Comparison of ENCODE assay signal across 8 cellular contexts in genomic region chr18:1585881-1586488, GRCh38.
DNase-seq lines count a peak whose midpoint lies in the region; ATAC-seq lines count a peak whose summit lies in the region.

No MANE protein-coding gene starts in this region.

- H3K27ac Mint-ChIP-seq in memory B cell, result no peak overlapping the region

- peaks cover 3% of the 10 kb centered on the region for H3K4me1 Mint-ChIP-seq in memory B cell

- no peak overlapping the region for H3K4me3 Mint-ChIP-seq in memory B cell

- no peaks in the 10 kb centered on the region for H3K9me3 Mint-ChIP-seq in memory B cell

- H3K27me3 Mint-ChIP-seq in memory B cell, result peaks cover 6% of the 10 kb centered on the region

- DNase-seq in SIG-M5 treated with dmso at 0.1 percent for 504 hours (lab: John Stamatoyannopoulos, UW; ENCODE audit: unreplicated experiment) (peak; percentile 48), SIG-M5 (lab: John Stamatoyannopoulos, UW) (no peak), NCI-H69 (lab: John Stamatoyannopoulos, UW) (peak; percentile 77), cerebellar cortex (ENCODE audit: low spot score) (peak; percentile 25), memory B cell (ENCODE audit: low spot score in 2 of 2) (no peak), GDM1 (lab: John Stamatoyannopoulos, UW) (no peak)

- no peaks in the 10 kb centered on the region for H3K36me3 Mint-ChIP-seq in memory B cell

- ATAC-seq in HG03139 (IDR thresholded peaks at IDR 0.05; ENCODE audit: unreplicated experiment) (peak; percentile 67), memory B cell (ENCODE audit: low read depth) (peak; percentile 63), GM19324 (IDR thresholded peaks at IDR 0.05; ENCODE audit: low FRiP score, unreplicated experiment) (no peak)

Comparison
In these comparisons a context has a peak if more than half of its experiments do, and no peak if none do; other contexts are left out.
1. DNase-seq: peak in SIG-M5 treated with dmso at 0.1 percent for 504 hours (single experiment), NCI-H69 (single experiment) and cerebellar cortex (single experiment); none in SIG-M5 (single experiment), memory B cell (0 of 2) and GDM1 (single experiment).